ENCODE assay signal across 8 cellular contexts in genomic region chr17:65055708-65056638, GRCh38. TPM values are rescaled to one million over a fixed set of nuclear protein-coding genes. Genes with fewer than 3 reads are reported as not detected.
A peak's percentile ranks its signal among the peaks of the same experiment; 100 is the strongest.
DNase-seq lines count a peak whose midpoint lies in the region; ATAC-seq and TF ChIP-seq lines count a peak whose summit lies in the region.

No MANE protein-coding gene starts in this region.

- H3K27ac Mint-ChIP-seq in activated naive CD4-positive, alpha-beta T cell treated with anti-CD3 and anti-CD28 coated beads for 36 hours: peak overlapping the region; percentile 99

- WGBS in tibial nerve, 2 donors: 0% methylated on average over 27 to 41 of the region's 89 CpGs

- TF ChIP-seq CTCF in Peyer's patch (IDR thresholded peaks at IDR 0.05): no peak
- no peak for TF ChIP-seq CTCF in tibial nerve (IDR thresholded peaks at IDR 0.05)

- peak; percentile 50 to 67 for TF ChIP-seq POLR2A in Peyer's patch (IDR thresholded peaks at IDR 0.05)
- peak; percentile 55 to 57 for TF ChIP-seq POLR2A in tibial nerve (IDR thresholded peaks at IDR 0.05)

- peaks cover 0 to 26% (median 0%) of the 10 kb centered on the region in 3 donors for H3K36me3 ChIP-seq in Peyer's patch
- H3K36me3 ChIP-seq in tibial nerve: peaks cover 2 to 23% (median 10%) of the 10 kb centered on the region in 3 donors

- peaks cover 39% of the 10 kb centered on the region for H3K4me1 Mint-ChIP-seq in activated naive CD4-positive, alpha-beta T cell treated with anti-CD3 and anti-CD28 coated beads for 36 hours (ENCODE audit: low read depth)

- H3K27me3 ChIP-seq in Peyer's patch (no peaks in the 10 kb centered on the region), tibial nerve (no peaks in the 10 kb centered on the region)

- H3K4me3 ChIP-seq in Peyer's patch (peak overlapping the region; percentile 90 to 98 (median 96)), tibial nerve (peak overlapping the region; percentile 57 to 86 (median 78))

- peak; percentile 2 for ATAC-seq in HG02970 (IDR thresholded peaks at IDR 0.05; ENCODE audit: low FRiP score, unreplicated experiment)

- H3K27ac ChIP-seq in Peyer's patch (peak overlapping the region; percentile 99 to 100 (median 100)), tibial nerve (peak overlapping the region; percentile 97 to 100 (median 99))

- H3K4me3 Mint-ChIP-seq in activated naive CD4-positive, alpha-beta T cell treated with anti-CD3 and anti-CD28 coated beads for 36 hours: peak overlapping the region; percentile 98

- intact Hi-C loops in activated naive CD4-positive, alpha-beta T cell treated with anti-CD3 and anti-CD28 coated beads for 36 hours (cut with micrococcal nuclease): loop anchor here (1.0 to 10.0 kb wide), 6 partner anchors 15 to 551 kb away; partner anchors contain the start of genes CEP95, DDX5 and RGS9

- no peaks in the 10 kb centered on the region for H3K9me3 Mint-ChIP-seq in activated naive CD4-positive, alpha-beta T cell treated with anti-CD3 and anti-CD28 coated beads for 36 hours

- no peaks in the 10 kb centered on the region for H3K27me3 Mint-ChIP-seq in activated naive CD4-positive, alpha-beta T cell treated with anti-CD3 and anti-CD28 coated beads for 36 hours (ENCODE audit: low read depth)

- peaks cover 0 to 35% (median 9%) of the 10 kb centered on the region in 4 donors for H3K4me1 ChIP-seq in Peyer's patch
- peaks cover 0 to 52% (median 29%) of the 10 kb centered on the region in 4 donors for H3K4me1 ChIP-seq in tibial nerve

- CTCF ChIA-PET in activated naive CD4-positive, alpha-beta T cell treated with anti-CD3 and anti-CD28 coated beads for 36 hours (lab: Charles Lee): interaction anchor here (0.6 to 2.0 kb wide), 3 partner anchors 16 to 549 kb away, joined by 3 to 4 read pairs (median 4); partner anchors contain the start of gene CEP95

- DNase-seq in SIG-M5 treated with dmso at 0.1 percent for 504 hours (lab: John Stamatoyannopoulos, UW; ENCODE audit: unreplicated experiment) (peak; percentile 68), SIG-M5 (lab: John Stamatoyannopoulos, UW) (no peak), Peyer's patch (peak; percentile 68 to 83 (median 79)), glomerular visceral epithelial cell (ENCODE audit: extremely low spot score) (peak; percentile 47), non-pigmented ciliary epithelial cell (ENCODE audit: low read depth) (peak; percentile 14), tibial nerve (ENCODE audit: low spot score in 2 of 2) (peak; percentile 30 to 65)
- peak; percentile 55 for DNase-seq in activated naive CD4-positive, alpha-beta T cell treated with anti-CD3 and anti-CD28 coated beads for 36 hours

- H3K36me3 Mint-ChIP-seq in activated naive CD4-positive, alpha-beta T cell treated with anti-CD3 and anti-CD28 coated beads for 36 hours (ENCODE audit: low read depth): peaks cover 44% of the 10 kb centered on the region

- H3K9me3 ChIP-seq in Peyer's patch (no peaks in the 10 kb centered on the region), tibial nerve (no peaks in the 10 kb centered on the region)

- peak in 1 of 2 donors; percentile 79 for TF ChIP-seq EP300 in tibial nerve (IDR thresholded peaks at IDR 0.05)

RNA-seq across cellular contexts. Expression of gene GNA13, which starts 0.6 kb away (rescaled TPM):
- total RNA-seq in Peyer's patch (10 to 100 TPM; 49.5 to 72.0 (median 63.6) TPM), tibial nerve (10 to 100 TPM; 40.2 to 57.2 (median 45.1) TPM)
- 10 to 100 TPM; 42.4 to 44.9 TPM for total RNA-seq in activated naive CD4-positive, alpha-beta T cell treated with anti-CD3 and anti-CD28 coated beads for 36 hours
